In the genomic region with DNA sequence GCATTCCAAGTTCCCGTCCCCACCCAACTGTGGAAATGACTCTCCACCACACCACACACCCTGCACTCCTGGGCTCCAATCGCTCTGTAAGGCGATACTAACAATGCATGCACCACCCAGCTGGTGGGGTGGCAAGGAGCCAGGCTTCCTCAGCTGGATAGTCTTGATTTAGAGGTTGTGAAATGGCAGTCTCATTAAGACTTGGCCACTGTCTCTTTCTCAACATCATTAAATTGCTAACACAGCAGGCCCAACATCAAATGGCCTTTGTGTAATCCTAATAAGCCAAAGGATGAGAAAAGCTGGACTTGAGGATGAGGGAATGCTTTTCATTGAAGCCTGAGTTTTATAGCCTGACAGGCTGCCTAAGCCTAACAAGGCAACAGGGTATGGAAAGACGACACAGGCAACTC, we compare ENCODE assay signal across 8 cellular contexts.
DNase-seq lines count a peak whose midpoint lies in the region; ATAC-seq, FAIRE-seq and TF ChIP-seq lines count a peak whose summit lies in the region.

No MANE protein-coding gene starts in this region.

- DNase-seq in HS-27A (ENCODE audit: low read depth) = peak; percentile 23
- DNase-seq in NOMO-1 treated with DMSO at 0.1 percent for 48 hours (lab: John Stamatoyannopoulos, UW; ENCODE audit: unreplicated experiment) = peak; percentile 72
- peak; percentile 49 for DNase-seq in glomerular visceral epithelial cell (ENCODE audit: extremely low spot score)
- DNase-seq in stromal cell of bone marrow (ENCODE audit: low read depth) = peak; percentile 57
- DNase-seq in T1000 (lab: John Stamatoyannopoulos, UW) = no peak
- no peak for DNase-seq in D721Med (ENCODE audit: insufficient read length, low spot score)

- ATAC-seq in GM18909 (IDR thresholded peaks at IDR 0.05; ENCODE audit: poor library complexity, unreplicated experiment) (no peak), GM21360 (IDR thresholded peaks at IDR 0.05; ENCODE audit: unreplicated experiment) (no peak)

- no peak for TF ChIP-seq CTCF in D721Med (IDR thresholded peaks at IDR 0.05; ENCODE audit: insufficient read depth, missing control alignments)

- no peak for FAIRE-seq in D721Med (lab: Jason Lieb, UNC)

Comparison
In these comparisons a context has a peak if more than half of its experiments do, and no peak if none do; other contexts are left out.
1. DNase-seq: peak in HS-27A (single experiment), NOMO-1 treated with DMSO at 0.1 percent for 48 hours (single experiment), glomerular visceral epithelial cell (single experiment) and stromal cell of bone marrow (single experiment); none in T1000 (single experiment) and D721Med (single experiment).